Comparison of ENCODE assay signal across 8 cellular contexts in genomic region chr22:35208003-35208402, GRCh38.
"Had no signal": no experiment of that assay in that cellular context is flagged by ENCODE, and none has a peak within 500 bp of the region (broad histone marks: within the 10 kb centered on the region; RNA-seq: fewer than 3 reads in every experiment).

No MANE protein-coding gene starts in this region.

- H2AFZ ChIP-seq: GM23248 had no signal

- H3K4me3 Mint-ChIP-seq: H9, IgD-negative memory B cell had no signal

- DNase-seq: GM23248, GOT3, H9, HCEC 1CT, KBM-7 had no signal

- H3K27ac ChIP-seq: GM23248 had no signal

- H3K27ac Mint-ChIP-seq: H9, IgD-negative memory B cell had no signal

- H3K4me3 ChIP-seq: GM23248 had no signal

- FAIRE-seq: H54, HTR-8/SVneo had no signal

- H3K9me3 Mint-ChIP-seq: H9 had no signal

- H3K36me3 Mint-ChIP-seq: IgD-negative memory B cell had no signal

- H3K9ac ChIP-seq: GM23248 had no signal

- H3K4me1 Mint-ChIP-seq: IgD-negative memory B cell had no signal
